1 cellular context compared by ENCODE assay signal in genomic region chr5:59139695-59140094, GRCh38.
TF ChIP-seq lines count a peak whose summit lies in the region.

No MANE protein-coding gene starts in this region.

TF ChIP-seq in GM12878, 131 proteins besides CTCF, POLR2A, EP300 and RAD21 (continued from another document and continues in another):
- TF ChIP-seq NR2C1 (IDR thresholded peaks at IDR 0.05) = no peak
- TF ChIP-seq REST (IDR thresholded peaks at IDR 0.05; ENCODE audit: low read depth, low read length) = no peak
- TF ChIP-seq CEBPB (IDR thresholded peaks at IDR 0.05; ENCODE audit: borderline replicate concordance in 1 of 2, low read depth in 2 of 2, low read length in 2 of 2) = no peak
- no peak for TF ChIP-seq SUPT20H (IDR thresholded peaks at IDR 0.05; ENCODE audit: borderline replicate concordance, control insufficient read depth, low read depth, low read length)
- TF ChIP-seq RAD51 (IDR thresholded peaks at IDR 0.05) = no peak
- no peak for TF ChIP-seq NFXL1 (IDR thresholded peaks at IDR 0.05; ENCODE audit: borderline replicate concordance)
- no peak for TF ChIP-seq NRF1 (conservative IDR thresholded peaks at IDR 0.05; ENCODE audit: low read depth, low read length)
- no peak for TF ChIP-seq ATF3 (IDR thresholded peaks at IDR 0.05; ENCODE audit: borderline replicate concordance, extremely low read depth, low read depth, low read length)
- TF ChIP-seq ATF2 (IDR thresholded peaks at IDR 0.05; ENCODE audit: low read length) = peak; percentile 65
- TF ChIP-seq POLR2AphosphoS2 (IDR thresholded peaks at IDR 0.05; ENCODE audit: low read depth, low read length) = no peak
- peak; percentile 66; the same call in 1 of the 2 replicates for TF ChIP-seq MLLT1 (IDR thresholded peaks at IDR 0.05)
- no peak for TF ChIP-seq ZBTB33 (IDR thresholded peaks at IDR 0.05)
- TF ChIP-seq MXI1 (IDR thresholded peaks at IDR 0.05; ENCODE audit: low read depth, low read length) = no peak
- peak; percentile 33; the same call in 1 of the 2 replicates for TF ChIP-seq RUNX3 (IDR thresholded peaks at IDR 0.05; ENCODE audit: low read length)
- TF ChIP-seq TBL1XR1 (IDR thresholded peaks at IDR 0.05; ENCODE audit: low read depth, low read length) = no peak
- TF ChIP-seq WRNIP1 (IDR thresholded peaks at IDR 0.05; ENCODE audit: borderline replicate concordance, low read depth, low read length) = no peak
- no peak for TF ChIP-seq ZSCAN29 (IDR thresholded peaks at IDR 0.05)
- no peak for TF ChIP-seq JUNB (IDR thresholded peaks at IDR 0.05)
- TF ChIP-seq SIX5 (IDR thresholded peaks at IDR 0.05; ENCODE audit: low read depth, low read length, severe bottlenecking) = no peak
- TF ChIP-seq IRF5 (IDR thresholded peaks at IDR 0.05; ENCODE audit: borderline replicate concordance) = no peak
- TF ChIP-seq BCL11A (IDR thresholded peaks at IDR 0.05; ENCODE audit: low read depth, low read length) = peak; percentile 44; the same call in 1 of the 2 replicates
- no peak for TF ChIP-seq MYC (IDR thresholded peaks at IDR 0.05; ENCODE audit: insufficient read depth, insufficient read length, insufficient replicate concordance, low read length, severe bottlenecking)
- TF ChIP-seq CREM (IDR thresholded peaks at IDR 0.05; ENCODE audit: low read depth) = peak; percentile 54; the same call in 1 of the 2 replicates
- TF ChIP-seq TARDBP (IDR thresholded peaks at IDR 0.05; ENCODE audit: borderline replicate concordance) = no peak
- no peak for TF ChIP-seq HDGF (IDR thresholded peaks at IDR 0.05)
- TF ChIP-seq POLR2AphosphoS5 (IDR thresholded peaks at IDR 0.05; ENCODE audit: low read length) = no peak
- TF ChIP-seq HDAC6 (IDR thresholded peaks at IDR 0.05; ENCODE audit: unreplicated experiment) = no peak
- TF ChIP-seq ZNF384 (IDR thresholded peaks at IDR 0.05; ENCODE audit: borderline replicate concordance, low read depth, low read length) = peak; percentile 38; the same call in 1 of the 2 replicates
- no peak for TF ChIP-seq BCL3 (IDR thresholded peaks at IDR 0.05; ENCODE audit: borderline replicate concordance, insufficient read depth, low read depth, low read length, poor library complexity, severe bottlenecking)
- TF ChIP-seq USF1 (IDR thresholded peaks at IDR 0.05; ENCODE audit: borderline replicate concordance, extremely low read length, insufficient read depth, low read depth, low read length) = no peak
- no peak for TF ChIP-seq ZNF24 (IDR thresholded peaks at IDR 0.05)
- no peak for TF ChIP-seq NFYA (IDR thresholded peaks at IDR 0.05; ENCODE audit: borderline replicate concordance, low read depth, low read length)
- no peak for TF ChIP-seq ZBED1 (IDR thresholded peaks at IDR 0.05; ENCODE audit: borderline replicate concordance)
- TF ChIP-seq ZNF687 (IDR thresholded peaks at IDR 0.05) = no peak
- 0 out of 2 replicates have a peak, but pooled peaks have one; percentile 25 for TF ChIP-seq CREB1 (IDR thresholded peaks at IDR 0.05; ENCODE audit: low read depth)
- TF ChIP-seq STAT1 (conservative IDR thresholded peaks at IDR 0.05) = no peak
- no peak for TF ChIP-seq ZNF274 (IDR thresholded peaks at IDR 0.05; ENCODE audit: insufficient read depth, insufficient read length)
- peak; percentile 75; the same call in 1 of the 2 replicates for TF ChIP-seq IRF4 (IDR thresholded peaks at IDR 0.05; ENCODE audit: low read depth, low read length)
- no peak for TF ChIP-seq ZBTB40 (IDR thresholded peaks at IDR 0.05; ENCODE audit: borderline replicate concordance)
- no peak for TF ChIP-seq KDM1A (IDR thresholded peaks at IDR 0.05; ENCODE audit: borderline replicate concordance)
